In the genomic region with DNA sequence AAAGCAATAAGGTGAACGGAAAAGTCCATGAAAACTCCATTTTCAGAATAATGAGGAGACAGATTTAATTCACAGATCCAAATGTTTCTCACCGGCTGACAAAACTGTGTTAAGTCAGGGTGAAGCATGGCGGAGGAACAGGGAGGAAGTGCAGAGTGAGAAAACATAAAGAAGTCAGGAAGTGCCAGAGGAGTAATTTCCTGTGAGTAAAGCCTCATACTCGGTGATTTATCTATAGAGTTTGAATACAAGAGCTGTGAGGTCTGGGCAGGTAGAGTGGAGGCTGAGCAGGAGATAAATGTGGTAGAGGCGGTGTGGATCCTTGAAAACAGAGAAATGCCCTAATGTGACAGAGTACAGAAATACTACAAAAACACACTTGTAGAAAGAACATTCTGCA, we compare ENCODE assay signal across 10 cellular contexts. TPM values are rescaled to one million over a fixed set of nuclear protein-coding genes. Genes with fewer than 3 reads are reported as not detected.
DNase-seq lines count a peak whose midpoint lies in the region; ATAC-seq and TF ChIP-seq lines count a peak whose summit lies in the region.
"Had no signal": no experiment of that assay in that cellular context is flagged by ENCODE, and none has a peak within 500 bp of the region (broad histone marks: within the 10 kb centered on the region; RNA-seq: fewer than 3 reads in every experiment).

No MANE protein-coding gene starts in this region.

- H3K27me3 Mint-ChIP-seq in activated T-helper 1 cell treated with anti-CD3 and anti-CD28 coated beads, Interleukin-12 subunit alpha, Interleukin-12 subunit beta, Interleukin-2, Interleukin-4 antibody, amounts not matched to agents 30 ng/mL and 10 ng/mL and 1 ng/mL, durations not matched to agents 14 hours and 24 hours and 36 hours (ENCODE audit: insufficient read depth): no peaks in the 10 kb centered on the region

- no peak overlapping the region for H4K8ac ChIP-seq in mesendoderm (ENCODE audit: low read depth, low read length)

- DNase-seq in Kasumi-1 (lab: John Stamatoyannopoulos, UW) (peak; percentile 61), mesendoderm (peak; percentile 45), sigmoid colon (no peak), NCI-H1436 (lab: John Stamatoyannopoulos, UW) (no peak), lower leg skin (ENCODE audit: low spot score in 2 of 2) (no peak)
- DNase-seq in activated T-helper 1 cell treated with anti-CD3 and anti-CD28 coated beads, Interleukin-12 subunit alpha, Interleukin-12 subunit beta, Interleukin-2, Interleukin-4 antibody, amounts not matched to agents 30 ng/mL and 10 ng/mL and 1 ng/mL, durations not matched to agents 14 hours and 24 hours and 36 hours (ENCODE audit: low spot score): peak; percentile 24
- DNase-seq: DMS79, NCI-H187 had no signal

- no peak overlapping the region for H3K23ac ChIP-seq in mesendoderm (ENCODE audit: low read length)

- no peak for TF ChIP-seq CTCF in sigmoid colon (IDR thresholded peaks at IDR 0.05)
- no peak for TF ChIP-seq CTCF in lower leg skin (IDR thresholded peaks at IDR 0.05)

- H2AK5ac ChIP-seq in mesendoderm (ENCODE audit: low read length): no peak overlapping the region

- H3K79me1 ChIP-seq in mesendoderm (ENCODE audit: low read length): no peaks in the 10 kb centered on the region

- H3K4me1 ChIP-seq in BLaER1 (peaks cover 28% of the 10 kb centered on the region), mesendoderm (ENCODE audit: control insufficient read depth, low read depth, low read length) (no peaks in the 10 kb centered on the region), sigmoid colon (no peaks in the 10 kb centered on the region)

- peak overlapping the region; percentile 59 for H3K4me2 ChIP-seq in BLaER1
- H3K4me2 ChIP-seq in mesendoderm (ENCODE audit: low read length): no peak overlapping the region

- TF ChIP-seq EP300 in sigmoid colon (IDR thresholded peaks at IDR 0.05): no peak

- peaks cover 62% of the 10 kb centered on the region for H3K36me3 ChIP-seq in BLaER1
- H3K36me3 ChIP-seq in mesendoderm (ENCODE audit: control insufficient read depth, insufficient read depth, low read length): no peaks in the 10 kb centered on the region
- peaks cover 0 to 54% (median 5%) of the 10 kb centered on the region in 4 donors for H3K36me3 ChIP-seq in sigmoid colon

- ATAC-seq in HG02588 (IDR thresholded peaks at IDR 0.05; ENCODE audit: unreplicated experiment): no peak

- no peaks in the 10 kb centered on the region for H3K27me3 ChIP-seq in BLaER1
- H3K27me3 ChIP-seq in mesendoderm (ENCODE audit: insufficient read depth, low read length, poor library complexity): no peaks in the 10 kb centered on the region
- no peaks in the 10 kb centered on the region for H3K27me3 ChIP-seq in sigmoid colon

- no CpG with 5 or more reads among the region's 5 CpGs for WGBS in mesendoderm (ENCODE audit: extremely low coverage, insufficient coverage, low lambda C conversion rate)
- 47 to 75% methylated on average over 5 of the region's 5 CpGs for WGBS in sigmoid colon, 2 donors
- 70 to 71% methylated on average over 5 of the region's 5 CpGs for WGBS in lower leg skin, 2 donors

- peak overlapping the region; percentile 22; the same call in 1 of the 2 replicates for H3K9ac ChIP-seq in BLaER1
- no peak overlapping the region for H3K9ac ChIP-seq in mesendoderm (ENCODE audit: low read length)

- peak overlapping the region; percentile 82 for H3K27ac Mint-ChIP-seq in activated T-helper 1 cell treated with anti-CD3 and anti-CD28 coated beads, Interleukin-12 subunit alpha, Interleukin-12 subunit beta, Interleukin-2, Interleukin-4 antibody, amounts not matched to agents 30 ng/mL and 10 ng/mL and 1 ng/mL, durations not matched to agents 14 hours and 24 hours and 36 hours

- H3K4me3 Mint-ChIP-seq in activated T-helper 1 cell treated with anti-CD3 and anti-CD28 coated beads, Interleukin-12 subunit alpha, Interleukin-12 subunit beta, Interleukin-2, Interleukin-4 antibody, amounts not matched to agents 30 ng/mL and 10 ng/mL and 1 ng/mL, durations not matched to agents 14 hours and 24 hours and 36 hours: peak overlapping the region; percentile 80

- peak overlapping the region; percentile 37 for H3K27ac ChIP-seq in BLaER1
- no peak overlapping the region for H3K27ac ChIP-seq in mesendoderm (ENCODE audit: low read depth, low read length)
- H3K27ac ChIP-seq in sigmoid colon: no peak overlapping the region

- H3K9me3 Mint-ChIP-seq in activated T-helper 1 cell treated with anti-CD3 and anti-CD28 coated beads, Interleukin-12 subunit alpha, Interleukin-12 subunit beta, Interleukin-2, Interleukin-4 antibody, amounts not matched to agents 30 ng/mL and 10 ng/mL and 1 ng/mL, durations not matched to agents 14 hours and 24 hours and 36 hours: no peaks in the 10 kb centered on the region

- no peak overlapping the region for H4K5ac ChIP-seq in mesendoderm (ENCODE audit: low read length)

- peaks cover 53% of the 10 kb centered on the region for H3K4me1 Mint-ChIP-seq in activated T-helper 1 cell treated with anti-CD3 and anti-CD28 coated beads, Interleukin-12 subunit alpha, Interleukin-12 subunit beta, Interleukin-2, Interleukin-4 antibody, amounts not matched to agents 30 ng/mL and 10 ng/mL and 1 ng/mL, durations not matched to agents 14 hours and 24 hours and 36 hours (ENCODE audit: low read depth)

- no peak overlapping the region for H2BK120ac ChIP-seq in mesendoderm (ENCODE audit: low read depth, low read length)

- no peak overlapping the region for H3K18ac ChIP-seq in mesendoderm (ENCODE audit: low read length)

- H3K4ac ChIP-seq in mesendoderm (ENCODE audit: low read depth, low read length): no peak overlapping the region

- H3K36me3 Mint-ChIP-seq in activated T-helper 1 cell treated with anti-CD3 and anti-CD28 coated beads, Interleukin-12 subunit alpha, Interleukin-12 subunit beta, Interleukin-2, Interleukin-4 antibody, amounts not matched to agents 30 ng/mL and 10 ng/mL and 1 ng/mL, durations not matched to agents 14 hours and 24 hours and 36 hours (ENCODE audit: low read depth): peaks cover 55% of the 10 kb centered on the region

- H4K20me1 ChIP-seq in BLaER1: no peaks in the 10 kb centered on the region

- no peak overlapping the region; the same call in 1 of the 2 replicates for H3K4me3 ChIP-seq in BLaER1
- H3K4me3 ChIP-seq in mesendoderm (ENCODE audit: low read length): no peak overlapping the region
- no peak overlapping the region for H3K4me3 ChIP-seq in sigmoid colon
- H3K4me3 ChIP-seq in lower leg skin (ENCODE audit: low read depth, poor library complexity, severe bottlenecking): no peak overlapping the region

- H2BK5ac ChIP-seq in mesendoderm (ENCODE audit: low read length): no peak overlapping the region

- H3K56ac ChIP-seq in mesendoderm (ENCODE audit: low read length): no peak overlapping the region

- intact Hi-C loops in activated T-helper 1 cell treated with anti-CD3 and anti-CD28 coated beads, Interleukin-12 subunit alpha, Interleukin-12 subunit beta, Interleukin-2, Interleukin-4 antibody, amounts not matched to agents 30 ng/mL and 10 ng/mL and 1 ng/mL, durations not matched to agents 14 hours and 24 hours and 36 hours (cut with micrococcal nuclease): no loop called here
- intact Hi-C loops in sigmoid colon (cut with DNase I): no loop called here
- intact Hi-C loops in lower leg skin (cut with DNase I; ENCODE audit: low total_unique reads): no loop called here

- H3K9me3 ChIP-seq in BLaER1: no peaks in the 10 kb centered on the region
- no peaks in the 10 kb centered on the region for H3K9me3 ChIP-seq in sigmoid colon

- H2BK15ac ChIP-seq in mesendoderm (replicated peaks; ENCODE audit: low read depth): no peak overlapping the region

- H3K79me2 ChIP-seq in mesendoderm (ENCODE audit: control insufficient read depth, insufficient read depth, low read length): no peaks in the 10 kb centered on the region

- TF ChIP-seq POLR2A in sigmoid colon (IDR thresholded peaks at IDR 0.05) (no peak), lower leg skin (IDR thresholded peaks at IDR 0.05) (no peak)

RNA-seq across cellular contexts. Expression of a gene that starts 11.4 kb away (rescaled TPM):
- 117 and 130 TPM in 2 replicates for total RNA-seq in activated T-helper 1 cell treated with anti-CD3 and anti-CD28 coated beads, Interleukin-12 subunit alpha, Interleukin-12 subunit beta, Interleukin-2, Interleukin-4 antibody, amounts not matched to agents 30 ng/mL and 10 ng/mL and 1 ng/mL, durations not matched to agents 14 hours and 24 hours and 36 hours
- 15.9 TPM for polyA plus RNA-seq in mesendoderm (2013, experiment 1 of 2)
- polyA plus RNA-seq in mesendoderm (2013, experiment 2 of 2): 14.8 TPM
- 10 to 100 TPM; 14.2 to 37.7 (median 24.7) TPM for total RNA-seq in sigmoid colon
- 10 to 100 TPM in 1 of 3 donors, 1 to 10 TPM in 2; 6.0 to 31.0 (median 8.1) TPM for polyA plus RNA-seq in sigmoid colon
- 10 to 100 TPM in 3 of 4 donors, 1 to 10 TPM in 1; 9.3 to 14.1 (median 11.1) TPM for total RNA-seq in lower leg skin

RNA-seq across cellular contexts. Expression of a gene that starts 25.6 kb away (rescaled TPM):
- 0.37 and 0.41 TPM in 2 replicates for total RNA-seq in activated T-helper 1 cell treated with anti-CD3 and anti-CD28 coated beads, Interleukin-12 subunit alpha, Interleukin-12 subunit beta, Interleukin-2, Interleukin-4 antibody, amounts not matched to agents 30 ng/mL and 10 ng/mL and 1 ng/mL, durations not matched to agents 14 hours and 24 hours and 36 hours
- 8.1 TPM for polyA plus RNA-seq in mesendoderm (2013, experiment 1 of 2)
- polyA plus RNA-seq in mesendoderm (2013, experiment 2 of 2): 8.1 TPM
- total RNA-seq in sigmoid colon (not detected), lower leg skin (under 1 TPM in 3 of 4 donors, not detected in 1; 0.15 to 0.81 (median 0.62) TPM)
- polyA plus RNA-seq in sigmoid colon: under 1 TPM in 1 of 3 donors, not detected in 2; 0.26 TPM

Comparison
In these comparisons a context has a peak if more than half of its experiments do, and no peak if none do; other contexts are left out.
1. DNase-seq: peak in Kasumi-1 (2 of 2), activated T-helper 1 cell treated with anti-CD3 and anti-CD28 coated beads, Interleukin-12 subunit alpha, Interleukin-12 subunit beta, Interleukin-2, Interleukin-4 antibody, amounts not matched to agents 30 ng/mL and 10 ng/mL and 1 ng/mL, durations not matched to agents 14 hours and 24 hours and 36 hours (single experiment) and mesendoderm (single experiment); none in sigmoid colon (single experiment), NCI-H1436 (single experiment) and lower leg skin (0 of 2).